In the genomic region with DNA sequence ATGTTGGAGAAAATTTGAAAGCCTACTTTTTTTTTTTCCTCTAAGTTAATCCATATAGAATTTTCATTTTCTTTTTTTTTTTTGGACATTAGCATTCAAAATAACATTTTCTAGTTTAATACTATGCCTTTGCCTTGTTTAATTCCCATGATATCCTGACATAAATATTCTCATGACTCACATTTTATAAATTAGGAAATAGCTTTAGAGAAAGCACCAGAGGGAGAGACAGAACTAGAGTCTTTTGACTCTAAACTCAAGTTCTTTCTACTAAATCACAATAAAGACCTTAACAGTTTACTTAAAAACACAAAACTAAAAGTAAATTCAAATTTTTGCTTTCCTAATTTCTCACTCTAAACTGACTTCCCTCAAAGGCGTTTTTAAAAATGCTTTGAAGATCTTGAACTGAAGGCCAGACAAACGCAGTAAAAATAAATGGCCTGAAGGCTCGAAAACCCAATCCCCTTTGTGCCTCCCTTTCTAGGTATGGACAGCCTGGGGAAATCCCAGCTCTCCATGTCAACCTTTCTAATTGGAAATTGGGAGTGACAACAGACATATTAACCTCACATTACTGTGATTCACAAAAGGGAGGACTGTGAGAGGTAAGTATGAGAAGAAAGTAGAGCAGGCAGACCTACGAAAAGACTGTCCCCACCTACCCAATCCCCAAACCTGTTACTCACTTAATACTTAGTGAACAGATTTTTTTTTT, we compare ENCODE assay signal across 2 cellular contexts.
TF ChIP-seq lines count a peak whose summit lies in the region.

No MANE protein-coding gene starts in this region.

TF ChIP-seq in GM23338, 12 proteins besides CTCF, POLR2A, EP300 and RAD21 (continued from another document and continues in another):
- no peak for TF ChIP-seq ZNF462 (CRISPR knock-in tag; IDR thresholded peaks at IDR 0.05)
- TF ChIP-seq CREB1 (CRISPR knock-in tag; IDR thresholded peaks at IDR 0.05; ENCODE audit: low read depth) = no peak
- TF ChIP-seq ETS1 (IDR thresholded peaks at IDR 0.05) = no peak
- TF ChIP-seq EZH2phosphoT487 (IDR thresholded peaks at IDR 0.05; ENCODE audit: unreplicated experiment) = no peak
- TF ChIP-seq NANOG (IDR thresholded peaks at IDR 0.05; ENCODE audit: borderline replicate concordance) = no peak
- TF ChIP-seq ZNF114 (CRISPR knock-in tag; IDR thresholded peaks at IDR 0.05) = no peak
- no peak for TF ChIP-seq STAT1 (IDR thresholded peaks at IDR 0.05; ENCODE audit: unreplicated experiment)
- no peak for TF ChIP-seq POLR2AphosphoS5 (IDR thresholded peaks at IDR 0.05; ENCODE audit: low read depth)
- TF ChIP-seq JUNB (IDR thresholded peaks at IDR 0.05; ENCODE audit: unreplicated experiment) = no peak

TF ChIP-seq in WTC11, 78 proteins besides CTCF, POLR2A, EP300 and RAD21 (continued from another document):
- TF ChIP-seq, protein P1, sequence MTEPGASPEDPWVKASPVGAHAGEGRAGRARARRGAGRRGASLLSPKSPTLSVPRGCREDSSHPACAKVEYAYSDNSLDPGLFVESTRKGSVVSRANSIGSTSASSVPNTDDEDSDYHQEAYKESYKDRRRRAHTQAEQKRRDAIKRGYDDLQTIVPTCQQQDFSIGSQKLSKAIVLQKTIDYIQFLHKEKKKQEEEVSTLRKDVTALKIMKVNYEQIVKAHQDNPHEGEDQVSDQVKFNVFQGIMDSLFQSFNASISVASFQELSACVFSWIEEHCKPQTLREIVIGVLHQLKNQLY (CRISPR knock-in tag; IDR thresholded peaks at IDR 0.05) = no peak
- TF ChIP-seq ZNF138 (CRISPR knock-in tag; conservative IDR thresholded peaks at IDR 0.05) (no peak), ZBTB21 (CRISPR knock-in tag; IDR thresholded peaks at IDR 0.05; ENCODE audit: borderline replicate concordance) (no peak), ZNF281 (CRISPR knock-in tag; IDR thresholded peaks at IDR 0.05) (no peak), CREB1 (CRISPR knock-in tag; IDR thresholded peaks at IDR 0.05) (no peak), ZNF416 (CRISPR knock-in tag; IDR thresholded peaks at IDR 0.05) (no peak), ZNF423 (CRISPR knock-in tag; IDR thresholded peaks at IDR 0.05) (no peak), IRF2 (CRISPR knock-in tag; IDR thresholded peaks at IDR 0.05; ENCODE audit: borderline replicate concordance, low read depth) (no peak), ZNF317 (CRISPR knock-in tag; IDR thresholded peaks at IDR 0.05; ENCODE audit: borderline replicate concordance, low read depth) (no peak)
- TF ChIP-seq, protein P2, sequence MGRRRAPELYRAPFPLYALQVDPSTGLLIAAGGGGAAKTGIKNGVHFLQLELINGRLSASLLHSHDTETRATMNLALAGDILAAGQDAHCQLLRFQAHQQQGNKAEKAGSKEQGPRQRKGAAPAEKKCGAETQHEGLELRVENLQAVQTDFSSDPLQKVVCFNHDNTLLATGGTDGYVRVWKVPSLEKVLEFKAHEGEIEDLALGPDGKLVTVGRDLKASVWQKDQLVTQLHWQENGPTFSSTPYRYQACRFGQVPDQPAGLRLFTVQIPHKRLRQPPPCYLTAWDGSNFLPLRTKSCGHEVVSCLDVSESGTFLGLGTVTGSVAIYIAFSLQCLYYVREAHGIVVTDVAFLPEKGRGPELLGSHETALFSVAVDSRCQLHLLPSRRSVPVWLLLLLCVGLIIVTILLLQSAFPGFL (CRISPR knock-in tag; IDR thresholded peaks at IDR 0.05; ENCODE audit: borderline replicate concordance) = no peak
